In genomic region chr2:30405266-30405592, GRCh38 we compare ENCODE assay signal across 16 cellular contexts.
"Had no signal": no experiment of that assay in that cellular context is flagged by ENCODE, and none has a peak within 500 bp of the region (broad histone marks: within the 10 kb centered on the region; RNA-seq: fewer than 3 reads in every experiment).

No MANE protein-coding gene starts in this region.

- H3K4me3 ChIP-seq: ascending aorta, breast epithelium, esophagus squamous epithelium, prostate gland, right lobe of liver had no signal

- H3K36me3 ChIP-seq: ascending aorta, breast epithelium, esophagus squamous epithelium, prostate gland, right lobe of liver had no signal

- FAIRE-seq: endothelial cell of umbilical vein, islet of Langerhans had no signal

- H3K27me3 Mint-ChIP-seq: activated CD8-positive, alpha-beta memory T cell treated with anti-CD3 and anti-CD28 coated beads, Interleukin-2, amount 10 ng/mL, durations not matched to agents 7 days and 5 days; activated T-cell treated with anti-CD3 and anti-CD28 coated beads, Interleukin-2, amount 50 U/mL, for 24 hours; stimulated activated naive CD8-positive, alpha-beta T cell treated with anti-CD3 and anti-CD28 coated beads, Interleukin-15, amount 100 ng/mL, for 72 hours had no signal

- H3K9me3 ChIP-seq: ascending aorta, breast epithelium, esophagus squamous epithelium, prostate gland, right lobe of liver had no signal

- H3K27ac ChIP-seq: ascending aorta, prostate gland, right lobe of liver had no signal

- H3K27me3 ChIP-seq: ascending aorta, breast epithelium, esophagus squamous epithelium, right lobe of liver had no signal

- H3K9me3 Mint-ChIP-seq: activated naive CD4-positive, alpha-beta T cell treated with anti-CD3 and anti-CD28 coated beads, Interleukin-2, amount 10 ng/mL, durations not matched to agents 7 days and 5 days; activated T-cell treated with anti-CD3 and anti-CD28 coated beads, Interleukin-2, amount 50 U/mL, for 24 hours; nephron progenitor cell; stimulated activated naive CD8-positive, alpha-beta T cell treated with anti-CD3 and anti-CD28 coated beads, Interleukin-15, amount 100 ng/mL, for 72 hours had no signal

- H3K4me3 Mint-ChIP-seq: activated CD8-positive, alpha-beta memory T cell treated with anti-CD3 and anti-CD28 coated beads, Interleukin-2, amount 10 ng/mL, durations not matched to agents 7 days and 5 days; activated naive CD4-positive, alpha-beta T cell treated with anti-CD3 and anti-CD28 coated beads, Interleukin-2, amount 10 ng/mL, durations not matched to agents 7 days and 5 days; activated T-cell treated with anti-CD3 and anti-CD28 coated beads, Interleukin-2, amount 50 U/mL, for 24 hours; nephron progenitor cell; stimulated activated naive CD8-positive, alpha-beta T cell treated with anti-CD3 and anti-CD28 coated beads, Interleukin-15, amount 100 ng/mL, for 72 hours had no signal

- H3K27ac Mint-ChIP-seq: activated CD8-positive, alpha-beta memory T cell treated with anti-CD3 and anti-CD28 coated beads, Interleukin-2, amount 10 ng/mL, durations not matched to agents 7 days and 5 days; activated naive CD4-positive, alpha-beta T cell treated with anti-CD3 and anti-CD28 coated beads, Interleukin-2, amount 10 ng/mL, durations not matched to agents 7 days and 5 days; activated T-cell treated with anti-CD3 and anti-CD28 coated beads, Interleukin-2, amount 50 U/mL, for 24 hours; nephron progenitor cell had no signal

- H3K4me1 ChIP-seq: breast epithelium, right lobe of liver had no signal

- H3K36me3 Mint-ChIP-seq: activated CD8-positive, alpha-beta memory T cell treated with anti-CD3 and anti-CD28 coated beads, Interleukin-2, amount 10 ng/mL, durations not matched to agents 7 days and 5 days; activated naive CD4-positive, alpha-beta T cell treated with anti-CD3 and anti-CD28 coated beads, Interleukin-2, amount 10 ng/mL, durations not matched to agents 7 days and 5 days had no signal

- DNase-seq: activated CD4-positive, alpha-beta T cell treated with anti-CD3 and anti-CD28 coated beads, Interleukin-2, amount 50 U/mL, for 4 hours; activated CD8-positive, alpha-beta memory T cell treated with anti-CD3 and anti-CD28 coated beads, Interleukin-2, amount 10 ng/mL, durations not matched to agents 7 days and 5 days; activated naive CD4-positive, alpha-beta T cell treated with anti-CD3 and anti-CD28 coated beads, Interleukin-2, amount 10 ng/mL, durations not matched to agents 7 days and 5 days; activated T-cell treated with anti-CD3 and anti-CD28 coated beads, Interleukin-2, amount 50 U/mL, for 24 hours; cerebellar nuclear complex; effector CD8-positive, alpha-beta T cell; esophagus squamous epithelium; head of caudate nucleus; nephron progenitor cell; right lobe of liver; stimulated activated naive CD8-positive, alpha-beta T cell treated with anti-CD3 and anti-CD28 coated beads, Interleukin-15, amount 100 ng/mL, for 72 hours had no signal

- ATAC-seq: activated CD8-positive, alpha-beta memory T cell treated with anti-CD3 and anti-CD28 coated beads, Interleukin-2, amount 10 ng/mL, durations not matched to agents 7 days and 5 days; right lobe of liver; stimulated activated naive CD8-positive, alpha-beta T cell treated with anti-CD3 and anti-CD28 coated beads, Interleukin-15, amount 100 ng/mL, for 72 hours had no signal
